8 cellular contexts compared by ENCODE assay signal in genomic region chr12:53659011-53659551, GRCh38. TPM values are rescaled to one million over a fixed set of nuclear protein-coding genes. Genes with fewer than 3 reads are reported as not detected.
DNase-seq lines count a peak whose midpoint lies in the region; ATAC-seq, FAIRE-seq and TF ChIP-seq lines count a peak whose summit lies in the region.

No MANE protein-coding gene starts in this region.

- intact Hi-C loops in PC-9 (cut with micrococcal nuclease; ENCODE audit: unreplicated experiment) = no loop called here

- peaks cover 23% of the 10 kb centered on the region for H3F3A ChIP-seq in PC-9 (ENCODE audit: insufficient read depth, low read depth)

- ATAC-seq in GM18519 (IDR thresholded peaks at IDR 0.05; ENCODE audit: low FRiP score, unreplicated experiment) = no peak

- peak overlapping the region; percentile 27 for H3K27ac ChIP-seq in PC-9

- H2AFZ ChIP-seq in PC-9 = no peak overlapping the region

- no peaks in the 10 kb centered on the region for H3K79me2 ChIP-seq in PC-9 (ENCODE audit: low read depth)

- peak; percentile 45 for FAIRE-seq in GM19239 (lab: Jason Lieb, UNC)

- no peaks in the 10 kb centered on the region for H3K9me3 ChIP-seq in PC-9 (ENCODE audit: insufficient read depth, low read depth)

- CTCF ChIA-PET in PC-9 (lab: Charles Lee) = interaction anchor here (0.6 to 1.0 kb wide), 3 partner anchors 59 to 110 kb away, joined by 3 to 9 read pairs (median 4); no protein-coding TSS in a partner anchor

- H4K20me1 ChIP-seq in PC-9 (ENCODE audit: insufficient read depth) = no peaks in the 10 kb centered on the region

- no peaks in the 10 kb centered on the region for H3K27me3 ChIP-seq in PC-9 (ENCODE audit: insufficient read depth, low read depth)

- DNase-seq in GM19239 (ENCODE audit: insufficient read length, low spot score) (no peak), PC-9 (peak; percentile 44 to 68), fibroblast of the aortic adventitia (ENCODE audit: low read depth) (peak; percentile 94), nucleus accumbens (lab: John Stamatoyannopoulos, UW) (peak in 53 of 56 donors; percentile 8 to 89 (median 69)), GOT3 (lab: John Stamatoyannopoulos, UW) (no peak), NCI-H1694 treated with DMSO at 0.1 percent for 48 hours (lab: John Stamatoyannopoulos, UW) (no peak)
- DNase-seq in activated naive CD4-positive, alpha-beta T cell treated with Interleukin-2 at 50 U/mL for 16 hours = no peak

- POLR2A ChIA-PET in PC-9 (lab: Charles Lee; ENCODE audit: unreplicated experiment) = interaction anchor here (0.5 kb wide), 1 partner anchor 116 kb away, joined by 5 read pairs; no protein-coding TSS in a partner anchor

- TF ChIP-seq CTCF in PC-9 (conservative IDR thresholded peaks at IDR 0.05) = no peak
- TF ChIP-seq CTCF in fibroblast of the aortic adventitia (IDR thresholded peaks at IDR 0.05; ENCODE audit: insufficient read depth, low read length) = no peak

- H3K4me3 ChIP-seq in PC-9 = no peak overlapping the region
- peak overlapping the region; percentile 1 for H3K4me3 ChIP-seq in fibroblast of the aortic adventitia (ENCODE audit: low read depth, low read length)

- no TSS peak for BruUV-seq in PC-9 (replicated peaks; lab: Mats Ljungman, UMichigan)

- H3K9me2 ChIP-seq in PC-9 (ENCODE audit: insufficient read depth) = no peaks in the 10 kb centered on the region

- H3K4me2 ChIP-seq in PC-9 = peak overlapping the region; percentile 35

- H3K36me3 ChIP-seq in PC-9 (ENCODE audit: low read depth) = no peaks in the 10 kb centered on the region

- peaks cover 16% of the 10 kb centered on the region for H3K4me1 ChIP-seq in PC-9 (replicated peaks; ENCODE audit: insufficient read depth)

RNA-seq across cellular contexts. Expression of gene ATP5MC2, which starts 16.8 kb away (rescaled TPM):
- total RNA-seq in PC-9 (2021) (270 and 280 TPM in 2 replicates), fibroblast of the aortic adventitia (ENCODE audit: low replicate concordance) (45.2 and 147 TPM in 2 replicates)

RNA-seq across cellular contexts. Expression of gene ATF7, which starts 32.9 kb away (rescaled TPM):
- total RNA-seq in PC-9 (2021) = 16.3 and 24.7 TPM in 2 replicates
- total RNA-seq in fibroblast of the aortic adventitia (ENCODE audit: low replicate concordance) = 16.3 and 28.6 TPM in 2 replicates

Comparison
In these comparisons a context has a peak if more than half of its experiments do, and no peak if none do; other contexts are left out.
1. DNase-seq: peak in PC-9 (2 of 2), fibroblast of the aortic adventitia (single experiment) and nucleus accumbens (53 of 56); none in GM19239 (single experiment), GOT3 (single experiment), NCI-H1694 treated with DMSO at 0.1 percent for 48 hours (single experiment) and activated naive CD4-positive, alpha-beta T cell treated with Interleukin-2 at 50 U/mL for 16 hours (single experiment).